20 cellular contexts compared by ENCODE assay signal in the genomic region with DNA sequence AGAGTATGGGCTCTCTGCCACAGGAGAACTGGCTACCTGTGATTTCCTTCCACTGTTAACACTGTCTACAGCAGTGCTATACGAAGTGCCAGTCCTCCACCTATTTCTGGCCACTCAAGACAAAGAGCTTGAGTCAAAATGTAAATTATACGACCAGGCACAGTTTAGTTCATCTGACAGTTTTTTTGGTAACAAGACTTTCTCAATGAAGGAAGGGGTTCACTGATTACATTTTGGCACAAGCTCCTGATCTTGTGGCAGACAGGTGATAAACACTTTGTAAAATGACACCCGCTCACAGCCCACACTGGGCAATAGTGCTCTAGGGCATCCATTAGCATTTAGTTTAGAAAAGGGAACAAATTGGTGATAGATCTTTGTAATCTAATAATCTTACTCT. TPM values are rescaled to one million over a fixed set of nuclear protein-coding genes. Genes with fewer than 3 reads are reported as not detected.
DNase-seq lines count a peak whose midpoint lies in the region; ATAC-seq and TF ChIP-seq lines count a peak whose summit lies in the region.
"Had no signal": no experiment of that assay in that cellular context is flagged by ENCODE, and none has a peak within 500 bp of the region (broad histone marks: within the 10 kb centered on the region; RNA-seq: fewer than 3 reads in every experiment).

No MANE protein-coding gene starts in this region.

- DNase-seq in activated naive CD8-positive, alpha-beta T cell treated with anti-CD3 and anti-CD28 coated beads, Interleukin-2, amount 50 U/mL, for 24 hours: no peak
- no peak for DNase-seq in activated naive CD8-positive, alpha-beta T cell treated with anti-CD3 and anti-CD28 coated beads for 36 hours
- DNase-seq in NCI-H2107 (lab: John Stamatoyannopoulos, UW): peak; percentile 5
- DNase-seq in psoas muscle: no peak
- no peak for DNase-seq in stimulated activated naive B cell treated with anti-CD40 and anti-IgM and Interleukin-4, amounts not matched to agents 10 μg/mL and 1 μg/mL and 100 μg/mL, for 72 hours
- DNase-seq in uterus: no peak
- DNase-seq: CD8-positive, alpha-beta memory T cell; COR-L47; DMS 273 treated with DMSO at 0.1 percent for 48 hours; DMS53; DND-41; EL; H9 had no signal

- H3K4me1 ChIP-seq in psoas muscle (peaks cover 9% of the 10 kb centered on the region), uterus (no peaks in the 10 kb centered on the region)

- intact Hi-C loops in psoas muscle (cut with DNase I): no loop called here
- intact Hi-C loops in uterus (cut with DNase I; ENCODE audit: low total_unique reads): no loop called here

- H3K4me3 Mint-ChIP-seq in activated naive CD8-positive, alpha-beta T cell treated with anti-CD3 and anti-CD28 coated beads, Interleukin-2, amount 50 U/mL, for 24 hours: no peak overlapping the region
- H3K4me3 Mint-ChIP-seq in activated naive CD8-positive, alpha-beta T cell treated with anti-CD3 and anti-CD28 coated beads for 36 hours: no peak overlapping the region
- no peak overlapping the region for H3K4me3 Mint-ChIP-seq in stimulated activated naive B cell treated with anti-CD40 and anti-IgM and Interleukin-4, amounts not matched to agents 10 μg/mL and 1 μg/mL and 100 μg/mL, for 72 hours
- H3K4me3 Mint-ChIP-seq: B cell, H9 had no signal

- ATAC-seq in activated naive CD8-positive, alpha-beta T cell treated with anti-CD3 and anti-CD28 coated beads, Interleukin-2, amount 50 U/mL, for 24 hours: no peak
- peak in 1 of 4 donors; percentile 48 for ATAC-seq in psoas muscle
- no peak for ATAC-seq in stimulated activated naive B cell treated with anti-CD40 and anti-IgM and Interleukin-4, amounts not matched to agents 10 μg/mL and 1 μg/mL and 100 μg/mL, for 72 hours (replicated peaks)
- no peak for ATAC-seq in HG03432 (IDR thresholded peaks at IDR 0.05; ENCODE audit: unreplicated experiment)
- ATAC-seq: GM12878 had no signal

- no peak for TF ChIP-seq POLR2A in uterus (IDR thresholded peaks at IDR 0.05)

- peak overlapping the region; percentile 32 for H3K27ac ChIP-seq in psoas muscle
- H3K27ac ChIP-seq in uterus: no peak overlapping the region
- H3K27ac ChIP-seq: BLaER1 treated with 17β-estradiol and CSF1 and Interleukin-3, amounts not matched to agents 10 nM and 100 nM; HL-60 had no signal

- peaks cover 4% of the 10 kb centered on the region for H3K4me1 Mint-ChIP-seq in activated naive CD8-positive, alpha-beta T cell treated with anti-CD3 and anti-CD28 coated beads, Interleukin-2, amount 50 U/mL, for 24 hours
- no peaks in the 10 kb centered on the region for H3K4me1 Mint-ChIP-seq in activated naive CD8-positive, alpha-beta T cell treated with anti-CD3 and anti-CD28 coated beads for 36 hours
- peaks cover 0 to 7% of the 10 kb centered on the region in 2 donors for H3K4me1 Mint-ChIP-seq in stimulated activated naive B cell treated with anti-CD40 and anti-IgM and Interleukin-4, amounts not matched to agents 10 μg/mL and 1 μg/mL and 100 μg/mL, for 72 hours
- H3K4me1 Mint-ChIP-seq: B cell; CD8-positive, alpha-beta memory T cell had no signal

- peaks cover 40 to 97% of the 10 kb centered on the region in 2 donors for H3K36me3 ChIP-seq in psoas muscle (ENCODE audit: insufficient read depth in 1 of 2, low read depth in 1 of 2)
- no peaks in the 10 kb centered on the region for H3K36me3 ChIP-seq in uterus

- H3K27ac Mint-ChIP-seq in activated naive CD8-positive, alpha-beta T cell treated with anti-CD3 and anti-CD28 coated beads, Interleukin-2, amount 50 U/mL, for 24 hours: peak overlapping the region; percentile 44
- H3K27ac Mint-ChIP-seq in activated naive CD8-positive, alpha-beta T cell treated with anti-CD3 and anti-CD28 coated beads for 36 hours: no peak overlapping the region
- H3K27ac Mint-ChIP-seq in stimulated activated naive B cell treated with anti-CD40 and anti-IgM and Interleukin-4, amounts not matched to agents 10 μg/mL and 1 μg/mL and 100 μg/mL, for 72 hours: peak overlapping the region; percentile 39
- H3K27ac Mint-ChIP-seq: B cell, H9 had no signal

- H3K9me3 Mint-ChIP-seq in activated naive CD8-positive, alpha-beta T cell treated with anti-CD3 and anti-CD28 coated beads, Interleukin-2, amount 50 U/mL, for 24 hours: no peaks in the 10 kb centered on the region
- no peaks in the 10 kb centered on the region for H3K9me3 Mint-ChIP-seq in activated naive CD8-positive, alpha-beta T cell treated with anti-CD3 and anti-CD28 coated beads for 36 hours
- no peaks in the 10 kb centered on the region for H3K9me3 Mint-ChIP-seq in stimulated activated naive B cell treated with anti-CD40 and anti-IgM and Interleukin-4, amounts not matched to agents 10 μg/mL and 1 μg/mL and 100 μg/mL, for 72 hours
- H3K9me3 Mint-ChIP-seq: CD8-positive, alpha-beta memory T cell; H9 had no signal

- H3K9me3 ChIP-seq in psoas muscle: no peaks in the 10 kb centered on the region
- no peaks in the 10 kb centered on the region for H3K9me3 ChIP-seq in uterus
- H3K9me3 ChIP-seq: BLaER1 treated with 17β-estradiol and CSF1 and Interleukin-3, amounts not matched to agents 10 nM and 100 nM had no signal

- H3K27me3 ChIP-seq in psoas muscle (ENCODE audit: insufficient read depth in 3 of 3, low read length in 2 of 3) (no peaks in the 10 kb centered on the region), uterus (no peaks in the 10 kb centered on the region)
- H3K27me3 ChIP-seq: BLaER1 treated with 17β-estradiol and CSF1 and Interleukin-3, amounts not matched to agents 10 nM and 100 nM had no signal

- H3K36me3 Mint-ChIP-seq in activated naive CD8-positive, alpha-beta T cell treated with anti-CD3 and anti-CD28 coated beads, Interleukin-2, amount 50 U/mL, for 24 hours (ENCODE audit: low read depth): peaks cover 54% of the 10 kb centered on the region
- peaks cover 20% of the 10 kb centered on the region for H3K36me3 Mint-ChIP-seq in activated naive CD8-positive, alpha-beta T cell treated with anti-CD3 and anti-CD28 coated beads for 36 hours
- H3K36me3 Mint-ChIP-seq in stimulated activated naive B cell treated with anti-CD40 and anti-IgM and Interleukin-4, amounts not matched to agents 10 μg/mL and 1 μg/mL and 100 μg/mL, for 72 hours: peaks cover 35 to 51% of the 10 kb centered on the region in 2 donors

- 43 to 63% (median 47%) methylated on average over 3 of the region's 3 CpGs for WGBS in psoas muscle, 3 donors

- TF ChIP-seq CTCF in psoas muscle (IDR thresholded peaks at IDR 0.05): no peak
- no peak for TF ChIP-seq CTCF in uterus (IDR thresholded peaks at IDR 0.05)

- H3K27me3 Mint-ChIP-seq in activated naive CD8-positive, alpha-beta T cell treated with anti-CD3 and anti-CD28 coated beads, Interleukin-2, amount 50 U/mL, for 24 hours: no peaks in the 10 kb centered on the region
- no peaks in the 10 kb centered on the region for H3K27me3 Mint-ChIP-seq in activated naive CD8-positive, alpha-beta T cell treated with anti-CD3 and anti-CD28 coated beads for 36 hours
- no peaks in the 10 kb centered on the region for H3K27me3 Mint-ChIP-seq in stimulated activated naive B cell treated with anti-CD40 and anti-IgM and Interleukin-4, amounts not matched to agents 10 μg/mL and 1 μg/mL and 100 μg/mL, for 72 hours
- H3K27me3 Mint-ChIP-seq: B cell; CD8-positive, alpha-beta memory T cell had no signal

- H3K4me3 ChIP-seq in psoas muscle (no peak overlapping the region), uterus (no peak overlapping the region)
- H3K4me3 ChIP-seq: BLaER1 treated with 17β-estradiol and CSF1 and Interleukin-3, amounts not matched to agents 10 nM and 100 nM; GM12878 had no signal

RNA-seq across cellular contexts. Expression of a gene that starts 8.6 kb away (rescaled TPM):
- total RNA-seq in activated naive CD8-positive, alpha-beta T cell treated with anti-CD3 and anti-CD28 coated beads for 36 hours: 10 to 100 TPM; 62.7 to 71.7 TPM
- total RNA-seq in psoas muscle (10 to 100 TPM; 23.5 to 28.6 (median 27.3) TPM), uterus (10 to 100 TPM; 38.2 to 58.4 (median 43.2) TPM)
- polyA plus RNA-seq in psoas muscle: 10 to 100 TPM; 17.2 to 29.9 (median 21.1) TPM

RNA-seq across cellular contexts. Expression of a gene that starts 31.2 kb away (rescaled TPM):
- under 1 TPM; 0.06 to 0.16 TPM for total RNA-seq in activated naive CD8-positive, alpha-beta T cell treated with anti-CD3 and anti-CD28 coated beads for 36 hours
- total RNA-seq in psoas muscle: 100 to 1,000 TPM in 1 of 4 donors, 10 to 100 TPM in 3; 29.7 to 110 (median 31.7) TPM
- 10 to 100 TPM in 2 of 3 donors, 1 to 10 TPM in 1; 3.0 to 14.5 (median 14.5) TPM for polyA plus RNA-seq in psoas muscle
- 10 to 100 TPM in 1 of 4 donors, 1 to 10 TPM in 2, not detected in 1; 3.2 to 69.1 (median 3.4) TPM for total RNA-seq in uterus
- total RNA-seq: B cell; CD8-positive, alpha-beta memory T cell; G401; HT1080 had no signal
- polyA plus RNA-seq: CD8-positive, alpha-beta memory T cell had no signal

RNA-seq across cellular contexts. Expression of a gene that starts 51.8 kb away (rescaled TPM):
- under 1 TPM; 0.39 to 0.76 TPM for total RNA-seq in activated naive CD8-positive, alpha-beta T cell treated with anti-CD3 and anti-CD28 coated beads for 36 hours
- total RNA-seq in psoas muscle (100 to 1,000 TPM; 447 to 745 (median 673) TPM), uterus (100 to 1,000 TPM in 1 of 4 donors, 10 to 100 TPM in 1, 1 to 10 TPM in 2; 3.6 to 146 (median 10.6) TPM)
- polyA plus RNA-seq in psoas muscle: 100 to 1,000 TPM; 136 to 855 (median 503) TPM
- polyA plus RNA-seq: CD8-positive, alpha-beta memory T cell had no signal
